In genomic region chr11:63937713-63938480, GRCh38 we compare ENCODE assay signal across 8 cellular contexts. TPM values are rescaled to one million over a fixed set of nuclear protein-coding genes. Genes with fewer than 3 reads are reported as not detected.
DNase-seq lines count a peak whose midpoint lies in the region; ATAC-seq and TF ChIP-seq lines count a peak whose summit lies in the region.

No MANE protein-coding gene starts in this region.

- H3K9me3 Mint-ChIP-seq in natural killer cell = no peaks in the 10 kb centered on the region

- H3K27me3 Mint-ChIP-seq in natural killer cell (ENCODE audit: low read depth in 2 of 2) = no peaks in the 10 kb centered on the region

- H3K4me3 Mint-ChIP-seq in natural killer cell = peak overlapping the region; percentile 89

- peak; percentile 72 for DNase-seq in activated CD8-positive, alpha-beta memory T cell treated with anti-CD3 and anti-CD28 coated beads, Interleukin-2, amount 50 U/mL, for 48 hours
- no peak for DNase-seq in activated CD8-positive, alpha-beta memory T cell treated with anti-CD3 and anti-CD28 coated beads for 24 hours
- DNase-seq in effector memory CD4-positive, alpha-beta T cell = no peak
- no peak for DNase-seq in natural killer cell
- no peak for DNase-seq in KG1 (lab: John Stamatoyannopoulos, UW)
- DNase-seq in NCI-H446 treated with DMSO at 0.1 percent for 48 hours (lab: John Stamatoyannopoulos, UW) = no peak

- peak overlapping the region; percentile 87 for H3K4me3 ChIP-seq in OCI-LY3 (ENCODE audit: low read length)
- H3K4me3 ChIP-seq in effector memory CD4-positive, alpha-beta T cell (ENCODE audit: insufficient read depth, low read depth, low read length, poor library complexity, severe bottlenecking) = peak overlapping the region; percentile 79

- peaks cover 5% of the 10 kb centered on the region for H3K36me3 ChIP-seq in OCI-LY3 (replicated peaks; ENCODE audit: low read depth, low read length)
- no peaks in the 10 kb centered on the region for H3K36me3 ChIP-seq in effector memory CD4-positive, alpha-beta T cell (ENCODE audit: control insufficient read depth, insufficient read depth, low read length)

- peaks cover 17% of the 10 kb centered on the region for H3K4me1 ChIP-seq in OCI-LY3 (ENCODE audit: low read length)
- H3K4me1 ChIP-seq in effector memory CD4-positive, alpha-beta T cell (ENCODE audit: control insufficient read depth, insufficient read depth, low read length, poor library complexity, severe bottlenecking) = peaks cover 12% of the 10 kb centered on the region

- peak overlapping the region; percentile 98 for H2AFZ ChIP-seq in OCI-LY3 (ENCODE audit: low read depth, low read length)

- H3K79me2 ChIP-seq in OCI-LY3 (ENCODE audit: low read length) = peaks cover 36% of the 10 kb centered on the region

- intact Hi-C loops in natural killer cell (cut with micrococcal nuclease) = loop anchor here (2.0 to 5.0 kb wide), 3 partner anchors 49 to 99 kb away; partner anchors contain the start of gene MARK2

- H3K4me2 ChIP-seq in OCI-LY3 (ENCODE audit: low read length) = peak overlapping the region; percentile 84

- TF ChIP-seq CTCF in OCI-LY3 (IDR thresholded peaks at IDR 0.05; ENCODE audit: low read depth, low read length) (peak; percentile 18; the same call in 1 of the 2 replicates), natural killer cell (IDR thresholded peaks at IDR 0.05) (no peak)

- H3K36me3 Mint-ChIP-seq in natural killer cell = no peaks in the 10 kb centered on the region

- H4K20me1 ChIP-seq in OCI-LY3 (ENCODE audit: insufficient read depth, low read length) = peaks cover 4% of the 10 kb centered on the region; the same call in 1 of the 2 replicates

- H3K9me3 ChIP-seq in OCI-LY3 (ENCODE audit: insufficient read depth, low read length) = no peaks in the 10 kb centered on the region
- no peaks in the 10 kb centered on the region for H3K9me3 ChIP-seq in effector memory CD4-positive, alpha-beta T cell (ENCODE audit: control insufficient read depth, low read length)

- peak overlapping the region; percentile 67 for H3K27ac ChIP-seq in OCI-LY3 (ENCODE audit: low read length)
- peak overlapping the region; percentile 60 for H3K27ac ChIP-seq in effector memory CD4-positive, alpha-beta T cell (ENCODE audit: insufficient read depth, low read length, poor library complexity, severe bottlenecking)

- ATAC-seq in HG02840 (IDR thresholded peaks at IDR 0.05; ENCODE audit: low FRiP score, unreplicated experiment) (peak; percentile 13), natural killer cell (peak; percentile 1 to 2 (median 2))

- H3K27ac Mint-ChIP-seq in natural killer cell = peak overlapping the region; percentile 83 to 91

- peak overlapping the region; percentile 78 for H3K9ac ChIP-seq in OCI-LY3 (ENCODE audit: low read length)

- peaks cover 30 to 31% of the 10 kb centered on the region in 2 donors for H3K4me1 Mint-ChIP-seq in natural killer cell

- H3K27me3 ChIP-seq in OCI-LY3 (ENCODE audit: low read depth, low read length) = no peaks in the 10 kb centered on the region
- no peaks in the 10 kb centered on the region for H3K27me3 ChIP-seq in effector memory CD4-positive, alpha-beta T cell (replicated peaks; ENCODE audit: control insufficient read depth, insufficient read depth, low read length, poor library complexity, severe bottlenecking)

RNA-seq across cellular contexts. Expression of gene NAA40, which starts 0.9 kb away (rescaled TPM):
- 10 to 100 TPM; 44.8 to 72.1 (median 57.4) TPM for total RNA-seq in natural killer cell

RNA-seq across cellular contexts. Expression of gene RCOR2, which starts 20.9 kb away (rescaled TPM):
- not detected for total RNA-seq in natural killer cell

RNA-seq across cellular contexts. Expression of gene COX8A, which starts 36.5 kb away (rescaled TPM):
- total RNA-seq in natural killer cell = 100 to 1,000 TPM; 143 to 166 (median 145) TPM

RNA-seq across cellular contexts. Expression of gene OTUB1, which starts 48.3 kb away (rescaled TPM):
- total RNA-seq in natural killer cell = 10 to 100 TPM; 73.6 to 88.9 (median 82.4) TPM
